Comparison of ENCODE assay signal across 8 cellular contexts in genomic region chr9:69120380-69121154, GRCh38. TPM values are rescaled to one million over a fixed set of nuclear protein-coding genes. Genes with fewer than 3 reads are reported as not detected.
DNase-seq lines count a peak whose midpoint lies in the region; ATAC-seq and TF ChIP-seq lines count a peak whose summit lies in the region.

No MANE protein-coding gene starts in this region.

- H3K4me3 ChIP-seq in HUES6 (ENCODE audit: low read depth, low read length): peak overlapping the region; percentile 93

- H3K27me3 ChIP-seq in HUES6 (ENCODE audit: control insufficient read depth, insufficient read depth, low read length): peaks cover 5% of the 10 kb centered on the region; the same call in 1 of the 2 replicates

- no peaks in the 10 kb centered on the region for H3K27me3 Mint-ChIP-seq in WTC11 (ENCODE audit: low read depth)

- H3K27ac Mint-ChIP-seq in WTC11: peak overlapping the region; percentile 100

- H3K9me3 ChIP-seq in HUES6 (ENCODE audit: control insufficient read depth, insufficient read depth, low read depth, low read length): no peaks in the 10 kb centered on the region

- H3K36me3 Mint-ChIP-seq in WTC11: peaks cover 3% of the 10 kb centered on the region; the same call in 1 of the 2 replicates

- H3K27ac ChIP-seq in HUES6 (ENCODE audit: low read depth, low read length): peak overlapping the region; percentile 96

- TF ChIP-seq CTCF in WTC11 (IDR thresholded peaks at IDR 0.05) (no peak), omental fat pad (IDR thresholded peaks at IDR 0.05) (no peak)

- POLR2A ChIA-PET in WTC11 (lab: Charles Lee): interaction anchor here (0.6 to 3.9 kb wide), 7 partner anchors 9 to 44 kb away, joined by 3 to 15 read pairs (median 5); no protein-coding TSS in a partner anchor

- peaks cover 27% of the 10 kb centered on the region for H3K4me1 Mint-ChIP-seq in WTC11

- ATAC-seq in WTC11 (peak; percentile 79), omental fat pad (ENCODE audit: low FRiP score) (peak; percentile 77), GM21717 (IDR thresholded peaks at IDR 0.05; ENCODE audit: unreplicated experiment) (no peak)

- H3K9me3 Mint-ChIP-seq in WTC11: peaks cover 3% of the 10 kb centered on the region; the same call in 1 of the 2 replicates

- peak; percentile 62 for DNase-seq in DMS79 treated with DMSO at 0.1 percent for 48 hours (lab: John Stamatoyannopoulos, UW)
- DNase-seq in WTC11 (ENCODE audit: low spot score): peak; percentile 91
- peak; percentile 41 for DNase-seq in germinal center (ENCODE audit: low spot score)
- no peak for DNase-seq in omental fat pad (ENCODE audit: low spot score)
- DNase-seq in RKO (ENCODE audit: low spot score): no peak
- no peak for DNase-seq in COLO829 (ENCODE audit: low spot score)

- H3K4me3 Mint-ChIP-seq in WTC11: peak overlapping the region; percentile 75

- peaks cover 20% of the 10 kb centered on the region for H3K4me1 ChIP-seq in HUES6 (ENCODE audit: control insufficient read depth, insufficient read depth, low read length)

- H3K36me3 ChIP-seq in HUES6 (ENCODE audit: control insufficient read depth, insufficient read depth, low read length): no peaks in the 10 kb centered on the region

- peak overlapping the region; percentile 94 for H3K9ac ChIP-seq in HUES6 (ENCODE audit: low read length)

- CTCF ChIA-PET in WTC11 (lab: Charles Lee): interaction anchor here (1.0 to 2.3 kb wide), 4 partner anchors 14 to 54 kb away, joined by 4 to 15 read pairs (median 6); no protein-coding TSS in a partner anchor

TF ChIP-seq in WTC11, 78 proteins besides CTCF, POLR2A, EP300 and RAD21 (continues in another document):
- TF ChIP-seq ZNF281 (CRISPR knock-in tag; IDR thresholded peaks at IDR 0.05): peak; percentile 84; the same call in 1 of the 2 replicates
- TF ChIP-seq ELF4 (CRISPR knock-in tag; IDR thresholded peaks at IDR 0.05; ENCODE audit: low read depth): no peak
- peak; percentile 32 for TF ChIP-seq ETV6 (CRISPR knock-in tag; IDR thresholded peaks at IDR 0.05)
- peak; percentile 77 for TF ChIP-seq GRHL2 (CRISPR knock-in tag; IDR thresholded peaks at IDR 0.05; ENCODE audit: insufficient replicate concordance, severe bottlenecking)
- TF ChIP-seq ZNF425 (CRISPR knock-in tag; conservative IDR thresholded peaks at IDR 0.05): no peak
- peak; percentile 9; the same call in 1 of the 2 replicates for TF ChIP-seq KAT7 (CRISPR knock-in tag; IDR thresholded peaks at IDR 0.05; ENCODE audit: borderline replicate concordance)
- no peak for TF ChIP-seq ZNF219 (CRISPR knock-in tag; IDR thresholded peaks at IDR 0.05; ENCODE audit: borderline replicate concordance)
- TF ChIP-seq MAX (CRISPR knock-in tag; IDR thresholded peaks at IDR 0.05): no peak
- no peak for TF ChIP-seq PRDM15 (CRISPR knock-in tag; IDR thresholded peaks at IDR 0.05)
- TF ChIP-seq NR2C2 (CRISPR knock-in tag; IDR thresholded peaks at IDR 0.05): no peak
- no peak for TF ChIP-seq ATF3 (CRISPR knock-in tag; conservative IDR thresholded peaks at IDR 0.05)
- no peak for TF ChIP-seq CREM (CRISPR knock-in tag; IDR thresholded peaks at IDR 0.05)
- no peak for TF ChIP-seq ZNF396 (CRISPR knock-in tag; IDR thresholded peaks at IDR 0.05; ENCODE audit: borderline replicate concordance)
- peak; percentile 22; the same call in 1 of the 2 replicates for TF ChIP-seq SP1 (CRISPR knock-in tag; conservative IDR thresholded peaks at IDR 0.05)
- TF ChIP-seq FOXJ3 (CRISPR knock-in tag; IDR thresholded peaks at IDR 0.05; ENCODE audit: borderline replicate concordance): no peak
- TF ChIP-seq RORB (CRISPR knock-in tag; IDR thresholded peaks at IDR 0.05): no peak
- no peak for TF ChIP-seq PRRX2 (CRISPR knock-in tag; IDR thresholded peaks at IDR 0.05)
- no peak for TF ChIP-seq ZBTB43 (CRISPR knock-in tag; IDR thresholded peaks at IDR 0.05)
- TF ChIP-seq IRF2 (CRISPR knock-in tag; IDR thresholded peaks at IDR 0.05; ENCODE audit: borderline replicate concordance, low read depth): no peak

RNA-seq across cellular contexts. Expression of gene TJP2, which starts 53.5 kb away (rescaled TPM):
- total RNA-seq in WTC11 (2021) (155 to 159 TPM (median 156 TPM) in 3 replicates), omental fat pad (100 to 1,000 TPM; 114 to 221 (median 156) TPM)

Comparison
In these comparisons a context has a peak if more than half of its experiments do, and no peak if none do; other contexts are left out.
1. DNase-seq: peak in DMS79 treated with DMSO at 0.1 percent for 48 hours (single experiment), WTC11 (single experiment) and germinal center (single experiment); none in omental fat pad (single experiment), RKO (single experiment) and COLO829 (single experiment).